In the genomic region with DNA sequence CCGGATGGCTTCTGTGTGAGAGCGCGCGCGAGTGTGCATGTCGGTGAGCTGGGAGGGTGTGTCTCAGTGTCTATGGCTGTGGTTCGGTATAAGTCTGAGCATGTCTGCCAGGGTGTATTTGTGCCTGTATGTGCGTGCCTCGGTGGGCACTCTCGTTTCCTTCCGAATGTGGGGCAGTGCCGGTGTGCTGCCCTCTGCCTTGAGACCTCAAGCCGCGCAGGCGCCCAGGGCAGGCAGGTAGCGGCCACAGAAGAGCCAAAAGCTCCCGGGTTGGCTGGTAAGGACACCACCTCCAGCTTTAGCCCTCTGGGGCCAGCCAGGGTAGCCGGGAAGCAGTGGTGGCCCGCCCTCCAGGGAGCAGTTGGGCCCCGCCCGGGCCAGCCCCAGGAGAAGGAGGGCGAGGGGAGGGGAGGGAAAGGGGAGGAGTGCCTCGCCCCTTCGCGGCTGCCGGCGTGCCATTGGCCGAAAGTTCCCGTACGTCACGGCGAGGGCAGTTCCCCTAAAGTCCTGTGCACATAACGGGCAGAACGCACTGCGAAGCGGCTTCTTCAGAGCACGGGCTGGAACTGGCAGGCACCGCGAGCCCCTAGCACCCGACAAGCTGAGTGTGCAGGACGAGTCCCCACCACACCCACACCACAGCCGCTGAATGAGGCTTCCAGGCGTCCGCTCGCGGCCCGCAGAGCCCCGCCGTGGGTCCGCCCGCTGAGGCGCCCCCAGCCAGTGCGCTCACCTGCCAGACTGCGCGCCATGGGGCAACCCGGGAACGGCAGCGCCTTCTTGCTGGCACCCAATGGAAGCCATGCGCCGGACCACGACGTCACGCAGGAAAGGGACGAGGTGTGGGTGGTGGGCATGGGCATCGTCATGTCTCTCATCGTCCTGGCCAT, we compare ENCODE assay signal across 1 cellular context.
A peak's percentile ranks its signal among the peaks of the same experiment; 100 is the strongest.
TF ChIP-seq lines count a peak whose summit lies in the region.

A gene (plus strand): TSS at position 530 of the 890 bp plus-strand sequence. CDS start 221 bp downstream, at position 751.

TF ChIP-seq in K562, 482 proteins besides CTCF, POLR2A, EP300 and RAD21 (continued from another document and continues in another):
- TF ChIP-seq, protein P1, sequence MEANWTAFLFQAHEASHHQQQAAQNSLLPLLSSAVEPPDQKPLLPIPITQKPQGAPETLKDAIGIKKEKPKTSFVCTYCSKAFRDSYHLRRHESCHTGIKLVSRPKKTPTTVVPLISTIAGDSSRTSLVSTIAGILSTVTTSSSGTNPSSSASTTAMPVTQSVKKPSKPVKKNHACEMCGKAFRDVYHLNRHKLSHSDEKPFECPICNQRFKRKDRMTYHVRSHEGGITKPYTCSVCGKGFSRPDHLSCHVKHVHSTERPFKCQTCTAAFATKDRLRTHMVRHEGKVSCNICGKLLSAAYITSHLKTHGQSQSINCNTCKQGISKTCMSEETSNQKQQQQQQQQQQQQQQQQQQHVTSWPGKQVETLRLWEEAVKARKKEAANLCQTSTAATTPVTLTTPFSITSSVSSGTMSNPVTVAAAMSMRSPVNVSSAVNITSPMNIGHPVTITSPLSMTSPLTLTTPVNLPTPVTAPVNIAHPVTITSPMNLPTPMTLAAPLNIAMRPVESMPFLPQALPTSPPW (CRISPR knock-in tag; IDR thresholded peaks at IDR 0.05) = peak; percentile 70
- TF ChIP-seq, protein P2, sequence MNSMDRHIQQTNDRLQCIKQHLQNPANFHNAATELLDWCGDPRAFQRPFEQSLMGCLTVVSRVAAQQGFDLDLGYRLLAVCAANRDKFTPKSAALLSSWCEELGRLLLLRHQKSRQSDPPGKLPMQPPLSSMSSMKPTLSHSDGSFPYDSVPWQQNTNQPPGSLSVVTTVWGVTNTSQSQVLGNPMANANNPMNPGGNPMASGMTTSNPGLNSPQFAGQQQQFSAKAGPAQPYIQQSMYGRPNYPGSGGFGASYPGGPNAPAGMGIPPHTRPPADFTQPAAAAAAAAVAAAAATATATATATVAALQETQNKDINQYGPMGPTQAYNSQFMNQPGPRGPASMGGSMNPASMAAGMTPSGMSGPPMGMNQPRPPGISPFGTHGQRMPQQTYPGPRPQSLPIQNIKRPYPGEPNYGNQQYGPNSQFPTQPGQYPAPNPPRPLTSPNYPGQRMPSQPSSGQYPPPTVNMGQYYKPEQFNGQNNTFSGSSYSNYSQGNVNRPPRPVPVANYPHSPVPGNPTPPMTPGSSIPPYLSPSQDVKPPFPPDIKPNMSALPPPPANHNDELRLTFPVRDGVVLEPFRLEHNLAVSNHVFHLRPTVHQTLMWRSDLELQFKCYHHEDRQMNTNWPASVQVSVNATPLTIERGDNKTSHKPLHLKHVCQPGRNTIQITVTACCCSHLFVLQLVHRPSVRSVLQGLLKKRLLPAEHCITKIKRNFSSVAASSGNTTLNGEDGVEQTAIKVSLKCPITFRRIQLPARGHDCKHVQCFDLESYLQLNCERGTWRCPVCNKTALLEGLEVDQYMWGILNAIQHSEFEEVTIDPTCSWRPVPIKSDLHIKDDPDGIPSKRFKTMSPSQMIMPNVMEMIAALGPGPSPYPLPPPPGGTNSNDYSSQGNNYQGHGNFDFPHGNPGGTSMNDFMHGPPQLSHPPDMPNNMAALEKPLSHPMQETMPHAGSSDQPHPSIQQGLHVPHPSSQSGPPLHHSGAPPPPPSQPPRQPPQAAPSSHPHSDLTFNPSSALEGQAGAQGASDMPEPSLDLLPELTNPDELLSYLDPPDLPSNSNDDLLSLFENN (IDR thresholded peaks at IDR 0.05; ENCODE audit: low read depth in 2 of 2, low read length in 2 of 2) = no peak
- TF ChIP-seq, protein P3, sequence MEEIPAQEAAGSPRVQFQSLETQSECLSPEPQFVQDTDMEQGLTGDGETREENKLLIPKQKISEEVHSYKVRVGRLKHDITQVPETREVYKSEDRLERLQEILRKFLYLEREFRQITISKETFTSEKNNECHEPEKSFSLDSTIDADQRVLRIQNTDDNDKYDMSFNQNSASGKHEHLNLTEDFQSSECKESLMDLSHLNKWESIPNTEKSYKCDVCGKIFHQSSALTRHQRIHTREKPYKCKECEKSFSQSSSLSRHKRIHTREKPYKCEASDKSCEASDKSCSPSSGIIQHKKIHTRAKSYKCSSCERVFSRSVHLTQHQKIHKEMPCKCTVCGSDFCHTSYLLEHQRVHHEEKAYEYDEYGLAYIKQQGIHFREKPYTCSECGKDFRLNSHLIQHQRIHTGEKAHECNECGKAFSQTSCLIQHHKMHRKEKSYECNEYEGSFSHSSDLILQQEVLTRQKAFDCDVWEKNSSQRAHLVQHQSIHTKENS (CRISPR knock-in tag; IDR thresholded peaks at IDR 0.05) = no peak
- TF ChIP-seq YBX1 (IDR thresholded peaks at IDR 0.05) (no peak), FOXA3 (CRISPR knock-in tag; conservative IDR thresholded peaks at IDR 0.05 in 1 of 2, IDR thresholded peaks at IDR 0.05 in 1 of 2) (no peak), SIRT6 (IDR thresholded peaks at IDR 0.05; ENCODE audit: low read depth, low read length) (no peak), CREM (IDR thresholded peaks at IDR 0.05; ENCODE audit: low read depth) (peak; percentile 60), MAZ (CRISPR knock-in tag; conservative IDR thresholded peaks at IDR 0.05 in 1 of 2, IDR thresholded peaks at IDR 0.05 in 1 of 2) (peak; percentile 69 to 96), U2AF1 (optimal IDR thresholded peaks at IDR 0.05; ENCODE audit: low read depth, low read length) (no peak), SMAD2 (IDR thresholded peaks at IDR 0.05; ENCODE audit: low read depth, low read length) (no peak), ETV5 (CRISPR knock-in tag; IDR thresholded peaks at IDR 0.05; ENCODE audit: low read depth) (no peak), ZNF12 (CRISPR knock-in tag; IDR thresholded peaks at IDR 0.05) (no peak), GTF2F1 (IDR thresholded peaks at IDR 0.05; ENCODE audit: low read depth, low read length) (no peak), HCFC1 (IDR thresholded peaks at IDR 0.05; ENCODE audit: low read depth, low read length) (no peak)
- TF ChIP-seq, protein P4, sequence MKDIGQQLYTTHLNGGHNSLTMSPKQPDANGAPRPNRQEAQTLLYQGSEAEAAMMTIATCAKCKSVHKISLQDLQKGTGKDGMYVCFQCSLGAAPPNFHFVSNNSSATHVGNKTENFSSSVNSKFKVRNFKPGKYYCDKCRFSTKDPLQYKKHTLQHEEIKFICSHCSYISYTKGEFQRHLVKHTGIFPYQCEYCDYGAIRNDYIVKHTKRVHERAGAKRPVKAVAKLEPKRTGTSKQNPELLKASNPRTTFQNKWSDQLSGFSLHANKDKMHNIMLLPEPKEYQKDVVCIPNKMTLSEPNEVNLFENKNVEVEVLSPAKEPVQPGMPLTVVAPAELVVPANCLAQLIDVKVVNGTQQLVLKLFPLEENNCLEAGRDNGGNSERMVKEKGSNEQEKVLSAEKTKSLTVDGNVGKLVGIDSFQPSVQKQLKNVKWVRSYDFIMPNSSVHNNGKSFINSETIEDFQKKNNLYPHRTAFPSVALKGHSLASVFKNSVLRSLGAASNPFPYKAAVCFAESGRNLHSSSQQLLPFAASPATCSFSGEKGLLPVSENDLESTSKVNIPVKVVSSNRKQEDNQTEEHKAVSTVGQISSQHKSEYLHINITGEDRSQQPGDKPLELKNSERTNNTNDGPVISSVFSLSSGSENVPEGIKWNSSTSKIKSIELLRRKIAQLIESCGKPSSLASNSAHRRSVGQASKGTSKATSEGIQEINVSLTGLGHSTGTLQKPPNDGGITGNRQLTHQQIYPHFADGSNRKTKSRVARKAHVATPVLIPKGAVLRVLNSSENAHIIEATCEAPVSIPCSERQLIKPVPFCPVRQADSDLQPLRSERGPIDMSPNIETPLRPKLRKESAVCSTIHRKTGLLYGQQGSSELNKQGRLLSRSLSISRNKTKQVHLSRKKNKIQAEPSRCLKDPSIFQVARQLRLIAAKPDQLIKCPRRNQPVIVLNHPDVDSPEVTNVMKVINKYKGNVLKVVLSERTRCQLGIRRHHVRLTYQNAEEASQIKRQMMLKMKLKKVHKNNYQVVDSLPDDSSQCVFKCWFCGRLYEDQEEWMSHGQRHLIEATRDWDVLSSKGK (CRISPR knock-in tag; IDR thresholded peaks at IDR 0.05) = no peak
- TF ChIP-seq, protein P5, sequence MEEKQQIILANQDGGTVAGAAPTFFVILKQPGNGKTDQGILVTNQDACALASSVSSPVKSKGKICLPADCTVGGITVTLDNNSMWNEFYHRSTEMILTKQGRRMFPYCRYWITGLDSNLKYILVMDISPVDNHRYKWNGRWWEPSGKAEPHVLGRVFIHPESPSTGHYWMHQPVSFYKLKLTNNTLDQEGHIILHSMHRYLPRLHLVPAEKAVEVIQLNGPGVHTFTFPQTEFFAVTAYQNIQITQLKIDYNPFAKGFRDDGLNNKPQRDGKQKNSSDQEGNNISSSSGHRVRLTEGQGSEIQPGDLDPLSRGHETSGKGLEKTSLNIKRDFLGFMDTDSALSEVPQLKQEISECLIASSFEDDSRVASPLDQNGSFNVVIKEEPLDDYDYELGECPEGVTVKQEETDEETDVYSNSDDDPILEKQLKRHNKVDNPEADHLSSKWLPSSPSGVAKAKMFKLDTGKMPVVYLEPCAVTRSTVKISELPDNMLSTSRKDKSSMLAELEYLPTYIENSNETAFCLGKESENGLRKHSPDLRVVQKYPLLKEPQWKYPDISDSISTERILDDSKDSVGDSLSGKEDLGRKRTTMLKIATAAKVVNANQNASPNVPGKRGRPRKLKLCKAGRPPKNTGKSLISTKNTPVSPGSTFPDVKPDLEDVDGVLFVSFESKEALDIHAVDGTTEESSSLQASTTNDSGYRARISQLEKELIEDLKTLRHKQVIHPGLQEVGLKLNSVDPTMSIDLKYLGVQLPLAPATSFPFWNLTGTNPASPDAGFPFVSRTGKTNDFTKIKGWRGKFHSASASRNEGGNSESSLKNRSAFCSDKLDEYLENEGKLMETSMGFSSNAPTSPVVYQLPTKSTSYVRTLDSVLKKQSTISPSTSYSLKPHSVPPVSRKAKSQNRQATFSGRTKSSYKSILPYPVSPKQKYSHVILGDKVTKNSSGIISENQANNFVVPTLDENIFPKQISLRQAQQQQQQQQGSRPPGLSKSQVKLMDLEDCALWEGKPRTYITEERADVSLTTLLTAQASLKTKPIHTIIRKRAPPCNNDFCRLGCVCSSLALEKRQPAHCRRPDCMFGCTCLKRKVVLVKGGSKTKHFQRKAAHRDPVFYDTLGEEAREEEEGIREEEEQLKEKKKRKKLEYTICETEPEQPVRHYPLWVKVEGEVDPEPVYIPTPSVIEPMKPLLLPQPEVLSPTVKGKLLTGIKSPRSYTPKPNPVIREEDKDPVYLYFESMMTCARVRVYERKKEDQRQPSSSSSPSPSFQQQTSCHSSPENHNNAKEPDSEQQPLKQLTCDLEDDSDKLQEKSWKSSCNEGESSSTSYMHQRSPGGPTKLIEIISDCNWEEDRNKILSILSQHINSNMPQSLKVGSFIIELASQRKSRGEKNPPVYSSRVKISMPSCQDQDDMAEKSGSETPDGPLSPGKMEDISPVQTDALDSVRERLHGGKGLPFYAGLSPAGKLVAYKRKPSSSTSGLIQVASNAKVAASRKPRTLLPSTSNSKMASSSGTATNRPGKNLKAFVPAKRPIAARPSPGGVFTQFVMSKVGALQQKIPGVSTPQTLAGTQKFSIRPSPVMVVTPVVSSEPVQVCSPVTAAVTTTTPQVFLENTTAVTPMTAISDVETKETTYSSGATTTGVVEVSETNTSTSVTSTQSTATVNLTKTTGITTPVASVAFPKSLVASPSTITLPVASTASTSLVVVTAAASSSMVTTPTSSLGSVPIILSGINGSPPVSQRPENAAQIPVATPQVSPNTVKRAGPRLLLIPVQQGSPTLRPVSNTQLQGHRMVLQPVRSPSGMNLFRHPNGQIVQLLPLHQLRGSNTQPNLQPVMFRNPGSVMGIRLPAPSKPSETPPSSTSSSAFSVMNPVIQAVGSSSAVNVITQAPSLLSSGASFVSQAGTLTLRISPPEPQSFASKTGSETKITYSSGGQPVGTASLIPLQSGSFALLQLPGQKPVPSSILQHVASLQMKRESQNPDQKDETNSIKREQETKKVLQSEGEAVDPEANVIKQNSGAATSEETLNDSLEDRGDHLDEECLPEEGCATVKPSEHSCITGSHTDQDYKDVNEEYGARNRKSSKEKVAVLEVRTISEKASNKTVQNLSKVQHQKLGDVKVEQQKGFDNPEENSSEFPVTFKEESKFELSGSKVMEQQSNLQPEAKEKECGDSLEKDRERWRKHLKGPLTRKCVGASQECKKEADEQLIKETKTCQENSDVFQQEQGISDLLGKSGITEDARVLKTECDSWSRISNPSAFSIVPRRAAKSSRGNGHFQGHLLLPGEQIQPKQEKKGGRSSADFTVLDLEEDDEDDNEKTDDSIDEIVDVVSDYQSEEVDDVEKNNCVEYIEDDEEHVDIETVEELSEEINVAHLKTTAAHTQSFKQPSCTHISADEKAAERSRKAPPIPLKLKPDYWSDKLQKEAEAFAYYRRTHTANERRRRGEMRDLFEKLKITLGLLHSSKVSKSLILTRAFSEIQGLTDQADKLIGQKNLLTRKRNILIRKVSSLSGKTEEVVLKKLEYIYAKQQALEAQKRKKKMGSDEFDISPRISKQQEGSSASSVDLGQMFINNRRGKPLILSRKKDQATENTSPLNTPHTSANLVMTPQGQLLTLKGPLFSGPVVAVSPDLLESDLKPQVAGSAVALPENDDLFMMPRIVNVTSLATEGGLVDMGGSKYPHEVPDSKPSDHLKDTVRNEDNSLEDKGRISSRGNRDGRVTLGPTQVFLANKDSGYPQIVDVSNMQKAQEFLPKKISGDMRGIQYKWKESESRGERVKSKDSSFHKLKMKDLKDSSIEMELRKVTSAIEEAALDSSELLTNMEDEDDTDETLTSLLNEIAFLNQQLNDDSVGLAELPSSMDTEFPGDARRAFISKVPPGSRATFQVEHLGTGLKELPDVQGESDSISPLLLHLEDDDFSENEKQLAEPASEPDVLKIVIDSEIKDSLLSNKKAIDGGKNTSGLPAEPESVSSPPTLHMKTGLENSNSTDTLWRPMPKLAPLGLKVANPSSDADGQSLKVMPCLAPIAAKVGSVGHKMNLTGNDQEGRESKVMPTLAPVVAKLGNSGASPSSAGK (IDR thresholded peaks at IDR 0.05) = peak; percentile 37
- TF ChIP-seq, protein P6, sequence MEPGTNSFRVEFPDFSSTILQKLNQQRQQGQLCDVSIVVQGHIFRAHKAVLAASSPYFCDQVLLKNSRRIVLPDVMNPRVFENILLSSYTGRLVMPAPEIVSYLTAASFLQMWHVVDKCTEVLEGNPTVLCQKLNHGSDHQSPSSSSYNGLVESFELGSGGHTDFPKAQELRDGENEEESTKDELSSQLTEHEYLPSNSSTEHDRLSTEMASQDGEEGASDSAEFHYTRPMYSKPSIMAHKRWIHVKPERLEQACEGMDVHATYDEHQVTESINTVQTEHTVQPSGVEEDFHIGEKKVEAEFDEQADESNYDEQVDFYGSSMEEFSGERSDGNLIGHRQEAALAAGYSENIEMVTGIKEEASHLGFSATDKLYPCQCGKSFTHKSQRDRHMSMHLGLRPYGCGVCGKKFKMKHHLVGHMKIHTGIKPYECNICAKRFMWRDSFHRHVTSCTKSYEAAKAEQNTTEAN (CRISPR knock-in tag; IDR thresholded peaks at IDR 0.05) = no peak
- TF ChIP-seq, protein P7, sequence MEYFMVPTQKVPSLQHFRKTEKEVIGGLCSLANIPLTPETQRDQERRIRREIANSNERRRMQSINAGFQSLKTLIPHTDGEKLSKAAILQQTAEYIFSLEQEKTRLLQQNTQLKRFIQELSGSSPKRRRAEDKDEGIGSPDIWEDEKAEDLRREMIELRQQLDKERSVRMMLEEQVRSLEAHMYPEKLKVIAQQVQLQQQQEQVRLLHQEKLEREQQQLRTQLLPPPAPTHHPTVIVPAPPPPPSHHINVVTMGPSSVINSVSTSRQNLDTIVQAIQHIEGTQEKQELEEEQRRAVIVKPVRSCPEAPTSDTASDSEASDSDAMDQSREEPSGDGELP (CRISPR knock-in tag; IDR thresholded peaks at IDR 0.05; ENCODE audit: borderline replicate concordance) = peak; percentile 28; the same call in 1 of the 2 replicates
- TF ChIP-seq, protein P8, sequence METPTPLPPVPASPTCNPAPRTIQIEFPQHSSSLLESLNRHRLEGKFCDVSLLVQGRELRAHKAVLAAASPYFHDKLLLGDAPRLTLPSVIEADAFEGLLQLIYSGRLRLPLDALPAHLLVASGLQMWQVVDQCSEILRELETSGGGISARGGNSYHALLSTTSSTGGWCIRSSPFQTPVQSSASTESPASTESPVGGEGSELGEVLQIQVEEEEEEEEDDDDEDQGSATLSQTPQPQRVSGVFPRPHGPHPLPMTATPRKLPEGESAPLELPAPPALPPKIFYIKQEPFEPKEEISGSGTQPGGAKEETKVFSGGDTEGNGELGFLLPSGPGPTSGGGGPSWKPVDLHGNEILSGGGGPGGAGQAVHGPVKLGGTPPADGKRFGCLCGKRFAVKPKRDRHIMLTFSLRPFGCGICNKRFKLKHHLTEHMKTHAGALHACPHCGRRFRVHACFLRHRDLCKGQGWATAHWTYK (CRISPR knock-in tag; IDR thresholded peaks at IDR 0.05) = no peak
